In the genomic region with DNA sequence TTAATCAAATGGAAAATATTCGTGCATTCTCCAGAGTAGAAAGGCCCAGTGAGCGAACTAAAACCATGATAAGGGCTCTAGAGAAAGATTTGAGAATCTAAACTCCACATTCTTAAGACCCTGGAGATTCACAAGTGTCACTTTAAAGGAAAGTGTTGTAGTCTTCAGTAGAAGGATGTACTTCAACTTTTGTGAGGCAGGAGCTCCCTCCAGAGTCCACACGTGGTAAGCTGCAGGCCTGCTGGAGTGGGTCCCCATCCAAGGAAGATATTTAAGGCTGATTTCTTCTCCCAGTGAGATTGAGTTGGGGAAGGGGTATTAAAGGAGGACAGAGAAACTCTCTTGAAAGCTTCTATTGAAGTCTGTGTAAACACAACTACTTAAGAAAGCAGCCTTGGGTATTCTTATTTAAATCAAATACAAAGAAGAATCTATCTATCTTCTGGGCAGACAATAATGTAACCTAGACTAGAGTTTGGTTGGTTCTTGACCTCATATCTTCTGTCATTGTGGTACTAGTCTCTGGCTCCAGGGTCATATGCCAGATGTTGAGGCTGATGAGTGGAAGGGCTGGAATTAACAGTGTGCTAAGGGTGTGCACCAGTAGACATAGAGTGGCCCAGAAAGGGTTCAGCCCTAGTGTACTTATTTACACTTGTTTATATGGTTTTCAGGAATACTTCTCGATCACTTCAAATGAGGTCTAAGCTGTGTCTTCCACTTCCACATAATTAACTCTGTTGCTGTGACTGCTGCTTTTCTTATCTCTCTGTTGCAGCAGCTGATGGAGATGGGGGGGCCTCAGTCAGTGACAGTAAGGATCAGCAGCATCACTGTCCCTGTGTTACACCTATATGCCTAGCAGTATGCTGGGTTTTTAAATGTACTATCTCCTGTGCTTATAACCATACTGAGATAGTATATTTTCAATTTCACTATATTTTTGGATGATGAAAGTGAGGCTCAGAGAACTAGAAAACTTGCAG, we compare ENCODE assay signal across 8 cellular contexts.
DNase-seq lines count a peak whose midpoint lies in the region; ATAC-seq and TF ChIP-seq lines count a peak whose summit lies in the region.

No MANE protein-coding gene starts in this region.

- H3K4me1 Mint-ChIP-seq in activated B cell treated with CpG ODN at 0.5 μM for 24 hours = peaks cover 23% of the 10 kb centered on the region

- H3K27me3 Mint-ChIP-seq in activated B cell treated with CpG ODN at 0.5 μM for 24 hours = no peaks in the 10 kb centered on the region

- TF ChIP-seq CTCF in activated B cell treated with CpG ODN at 0.5 μM for 24 hours (IDR thresholded peaks at IDR 0.05) = no peak

- no peak overlapping the region for H3K27ac Mint-ChIP-seq in activated B cell treated with CpG ODN at 0.5 μM for 24 hours

- no peaks in the 10 kb centered on the region for H3K9me3 Mint-ChIP-seq in activated B cell treated with CpG ODN at 0.5 μM for 24 hours

- DNase-seq in AG08395 (ENCODE audit: low spot score) (peak; percentile 66), NCI-H2029 (lab: John Stamatoyannopoulos, UW) (peak; percentile 51), activated B cell treated with CpG ODN at 0.5 μM for 24 hours (no peak), left colon (peak; percentile 52 to 59)
- DNase-seq in central memory CD4-positive, alpha-beta T cell = peak; percentile 38
- DNase-seq in stimulated activated CD4-positive, alpha-beta T cell treated with anti-CD3 and anti-CD28 coated beads, TNF-alpha, amount 100 ng/mL, for 24 hours (ENCODE audit: low read depth in 3 of 3) = peak in 2 of 3 experiments; percentile 11 to 38

- peaks cover 8% of the 10 kb centered on the region for H3K36me3 Mint-ChIP-seq in activated B cell treated with CpG ODN at 0.5 μM for 24 hours (ENCODE audit: low read depth)

- intact Hi-C loops in activated B cell treated with CpG ODN at 0.5 μM for 24 hours (cut with micrococcal nuclease) (loop anchor here (1.0 to 5.0 kb wide), 5 partner anchors 66 to 426 kb away; a partner anchor contains a TSS), left colon (cut with DNase I, micrococcal nuclease) (loop anchor here in 1 of 2 donors (5.0 kb wide), 1 partner anchor 231 kb away; no protein-coding TSS in a partner anchor)

- POLR2A ChIA-PET in activated B cell treated with CpG ODN at 0.5 μM for 24 hours (lab: Charles Lee) = no interaction called here

- CTCF ChIA-PET in activated B cell treated with CpG ODN at 0.5 μM for 24 hours (lab: Charles Lee) = interaction anchor here (0.7 to 4.1 kb wide), 23 partner anchors 10 to 994 kb away, joined by 3 to 113 read pairs (median 4); a partner anchor contains a TSS

- H3K4me3 Mint-ChIP-seq in activated B cell treated with CpG ODN at 0.5 μM for 24 hours = no peak overlapping the region

- ATAC-seq in GM18498 (IDR thresholded peaks at IDR 0.05; ENCODE audit: unreplicated experiment) = peak; percentile 85
- ATAC-seq in HG02870 (IDR thresholded peaks at IDR 0.05; ENCODE audit: unreplicated experiment) = peak; percentile 88
- peak; percentile 92 for ATAC-seq in activated B cell treated with CpG ODN at 0.5 μM for 24 hours (ENCODE audit: low read depth)
- peak; percentile 85 for ATAC-seq in left colon
